In genomic region chr2:55029098-55029497, GRCh38 we compare ENCODE assay signal across 27 cellular contexts.
"Had no signal": no experiment of that assay in that cellular context is flagged by ENCODE, and none has a peak within 500 bp of the region (broad histone marks: within the 10 kb centered on the region; RNA-seq: fewer than 3 reads in every experiment).

No MANE protein-coding gene starts in this region.

- H3K36me3 ChIP-seq: left lung, neutrophil, ovary, right atrium auricular region, stomach, transverse colon, uterus had no signal

- H3K27ac Mint-ChIP-seq: activated CD4-positive, alpha-beta memory T cell treated with anti-CD3 and anti-CD28 coated beads, Interleukin-2, amount 10 ng/mL, durations not matched to agents 7 days and 5 days; activated naive CD4-positive, alpha-beta T cell treated with anti-CD3 and anti-CD28 coated beads for 36 hours; activated T-cell treated with anti-CD3 and anti-CD28 coated beads, Interleukin-2, amount 50 U/mL, for 72 hours; mesothelial cell of epicardium; stimulated activated memory B cell treated with anti-CD40 and anti-IgM and Interleukin-4, amounts not matched to agents 10 μg/mL and 1 μg/mL and 100 μg/mL, for 72 hours had no signal

- H3K27me3 Mint-ChIP-seq: activated CD4-positive, alpha-beta memory T cell treated with anti-CD3 and anti-CD28 coated beads, Interleukin-2, amount 10 ng/mL, durations not matched to agents 7 days and 5 days; stimulated activated memory B cell treated with anti-CD40 and anti-IgM and Interleukin-4, amounts not matched to agents 10 μg/mL and 1 μg/mL and 100 μg/mL, for 72 hours had no signal

- H3K27me3 ChIP-seq: brain microvascular endothelial cell, left lung, neutrophil, ovary, right atrium auricular region, stomach, transverse colon, uterus had no signal

- H3K9me3 Mint-ChIP-seq: activated CD4-positive, alpha-beta memory T cell treated with anti-CD3 and anti-CD28 coated beads, Interleukin-2, amount 10 ng/mL, durations not matched to agents 7 days and 5 days; activated naive CD4-positive, alpha-beta T cell treated with anti-CD3 and anti-CD28 coated beads for 36 hours; activated T-cell treated with anti-CD3 and anti-CD28 coated beads, Interleukin-2, amount 50 U/mL, for 72 hours; immature natural killer cell; mesothelial cell of epicardium; nephron; stimulated activated memory B cell treated with anti-CD40 and anti-IgM and Interleukin-4, amounts not matched to agents 10 μg/mL and 1 μg/mL and 100 μg/mL, for 72 hours had no signal

- ATAC-seq: activated T-cell treated with anti-CD3 and anti-CD28 coated beads, Interleukin-2, amount 50 U/mL, for 72 hours; left lung; psoas muscle; stimulated activated memory B cell treated with anti-CD40 and anti-IgM and Interleukin-4, amounts not matched to agents 10 μg/mL and 1 μg/mL and 100 μg/mL, for 72 hours had no signal

- DNase-seq: activated CD4-positive, alpha-beta memory T cell treated with anti-CD3 and anti-CD28 coated beads, Interleukin-2, amount 10 ng/mL, durations not matched to agents 7 days and 5 days; activated CD4-positive, alpha-beta T cell treated with anti-CD3 and anti-CD28 coated beads for 48 hours; activated CD4-positive, CD25-positive, alpha-beta regulatory T cell; activated effector memory CD4-positive, alpha-beta T cell treated with Interleukin-2 at 50 U/mL for 16 hours; activated naive CD4-positive, alpha-beta T cell treated with anti-CD3 and anti-CD28 coated beads for 36 hours; activated T-cell treated with anti-CD3 and anti-CD28 coated beads, Interleukin-2, amount 50 U/mL, for 72 hours; aorta; brain microvascular endothelial cell; caudate nucleus; dermis blood vessel endothelial cell; effector CD8-positive, alpha-beta T cell; foreskin melanocyte; immature natural killer cell; left lung; ovary; psoas muscle; stimulated activated CD4-positive, alpha-beta T cell treated with anti-CD3 and anti-CD28 coated beads, Interleukin-2, amount 100 ng/mL, for 24 hours; stomach; T1000; transverse colon; uterus had no signal

- H3K27ac ChIP-seq: brain microvascular endothelial cell, left lung, neutrophil, ovary, psoas muscle, right atrium auricular region, stomach, transverse colon, uterus had no signal

- H3K36me3 Mint-ChIP-seq: immature natural killer cell; mesothelial cell of epicardium; stimulated activated memory B cell treated with anti-CD40 and anti-IgM and Interleukin-4, amounts not matched to agents 10 μg/mL and 1 μg/mL and 100 μg/mL, for 72 hours had no signal

- H3K4me3 Mint-ChIP-seq: activated CD4-positive, alpha-beta memory T cell treated with anti-CD3 and anti-CD28 coated beads, Interleukin-2, amount 10 ng/mL, durations not matched to agents 7 days and 5 days; activated naive CD4-positive, alpha-beta T cell treated with anti-CD3 and anti-CD28 coated beads for 36 hours; activated T-cell treated with anti-CD3 and anti-CD28 coated beads, Interleukin-2, amount 50 U/mL, for 72 hours; mesothelial cell of epicardium; nephron; stimulated activated memory B cell treated with anti-CD40 and anti-IgM and Interleukin-4, amounts not matched to agents 10 μg/mL and 1 μg/mL and 100 μg/mL, for 72 hours had no signal

- H3K4me3 ChIP-seq: left lung, lung, ovary, psoas muscle, right atrium auricular region, stomach, transverse colon, uterus had no signal

- H3K9me3 ChIP-seq: left lung, neutrophil, ovary, psoas muscle, right atrium auricular region, stomach, transverse colon, uterus had no signal
